8 cellular contexts compared by ENCODE assay signal in genomic region chr1:230977781-230978490, GRCh38. TPM values are rescaled to one million over a fixed set of nuclear protein-coding genes. Genes with fewer than 3 reads are reported as not detected.
A peak's percentile ranks its signal among the peaks of the same experiment; 100 is the strongest.
DNase-seq lines count a peak whose midpoint lies in the region; ATAC-seq, FAIRE-seq and TF ChIP-seq lines count a peak whose summit lies in the region.

No MANE protein-coding gene starts in this region.

- no peaks in the 10 kb centered on the region for H3K36me3 ChIP-seq in GM23338 (ENCODE audit: insufficient read depth)
- H3K36me3 ChIP-seq in body of pancreas (replicated peaks in 1 of 2; ENCODE audit: insufficient read depth in 1 of 2, low read depth in 2 of 2) = peaks cover 0 to 2% of the 10 kb centered on the region in 2 donors
- no peaks in the 10 kb centered on the region for H3K36me3 ChIP-seq in kidney (ENCODE audit: control insufficient read depth in 1 of 2, insufficient read depth in 2 of 2, low read length in 2 of 2)

- peak overlapping the region; percentile 88 for H3K4me2 ChIP-seq in GM23338

- H3F3A ChIP-seq in GM23338 (replicated peaks; ENCODE audit: low read depth) = no peaks in the 10 kb centered on the region

- no peak overlapping the region for H3K27ac Mint-ChIP-seq in GM23338

- no peaks in the 10 kb centered on the region for H3K9me2 ChIP-seq in GM23338 (ENCODE audit: insufficient read depth)

- peak overlapping the region; percentile 23 to 63 for H3K9ac ChIP-seq in kidney (ENCODE audit: low read length in 2 of 2)

- H3K4me1 ChIP-seq in GM23338 (ENCODE audit: insufficient read depth) (peaks cover 10% of the 10 kb centered on the region; the same call in 1 of the 2 replicates), body of pancreas (peaks cover 29% of the 10 kb centered on the region), kidney (ENCODE audit: control insufficient read depth in 1 of 2, insufficient read depth in 1 of 2, low read depth in 1 of 2, low read length in 2 of 2) (peaks cover 5 to 11% of the 10 kb centered on the region in 2 donors)

- 0 out of 2 replicates have a peak overlapping the region, but pooled peaks have one; percentile 32 for H2AFZ ChIP-seq in GM23338

- peak overlapping the region; percentile 84 for H3K4me3 Mint-ChIP-seq in GM23338

- 0 to 1% methylated on average over 7 to 51 of the region's 51 CpGs for WGBS in body of pancreas, 2 donors

- peak; percentile 49 for DNase-seq in ELF-1 (ENCODE audit: low read depth, low spot score)
- peak; percentile 47 for DNase-seq in GM23338 (ENCODE audit: low spot score)
- DNase-seq in LHCN-M2 (ENCODE audit: low read depth) = peak; percentile 16
- peak in 4 of 5 donors; percentile 16 to 31 (median 22) for DNase-seq in T-helper 1 cell
- DNase-seq in body of pancreas = peak; percentile 39 to 55 (median 50)
- DNase-seq in kidney = peak; percentile 79
- DNase-seq in stimulated activated CD4-positive, alpha-beta T cell treated with anti-CD3 and anti-CD28 coated beads, Interleukin-15, amount 100 ng/mL, for 24 hours = peak; percentile 54
- DNase-seq in GOT3 (lab: John Stamatoyannopoulos, UW) = no peak

- H3K27ac ChIP-seq in GM23338 (ENCODE audit: low read depth) (no peak overlapping the region), body of pancreas (peak overlapping the region; percentile 35 to 81 (median 64)), kidney (ENCODE audit: low read depth in 2 of 2, low read length in 2 of 2) (peak overlapping the region in 1 of 2 donors; percentile 15)

- no peaks in the 10 kb centered on the region for H3K9me3 Mint-ChIP-seq in GM23338

- H3K27me3 Mint-ChIP-seq in GM23338 (ENCODE audit: insufficient read depth, low read depth, poor library complexity) = peaks cover 6% of the 10 kb centered on the region

- H3K4me3 ChIP-seq in GM23338 = peak overlapping the region; percentile 88
- peak overlapping the region; percentile 52 to 90 for H3K4me3 ChIP-seq in body of pancreas
- H3K4me3 ChIP-seq in kidney (ENCODE audit: low read length in 2 of 2) = peak overlapping the region; percentile 67 to 98

- intact Hi-C loops in body of pancreas (cut with DNase I) = no loop called here
- intact Hi-C loops in kidney (cut with DNase I) = no loop called here

- ATAC-seq in GM23338 (peak; percentile 8), body of pancreas (peak; percentile 10)

- peaks cover 12% of the 10 kb centered on the region for H3K79me2 ChIP-seq in GM23338 (replicated peaks; ENCODE audit: insufficient read depth)

- TF ChIP-seq CTCF in GM23338 (conservative IDR thresholded peaks at IDR 0.05; ENCODE audit: low read depth in 2 of 2) (no peak), body of pancreas (IDR thresholded peaks at IDR 0.05) (peak in 1 of 7 experiments; percentile 2), kidney (IDR thresholded peaks at IDR 0.05; ENCODE audit: borderline replicate concordance, extremely low read depth, insufficient read depth) (no peak)

- peaks cover 52% of the 10 kb centered on the region for H4K20me1 ChIP-seq in GM23338 (replicated peaks; ENCODE audit: insufficient read depth)

- H3K9me3 ChIP-seq in body of pancreas = no peaks in the 10 kb centered on the region
- H3K9me3 ChIP-seq in kidney (ENCODE audit: control insufficient read depth in 1 of 2, low read length in 2 of 2) = no peaks in the 10 kb centered on the region

- no peaks in the 10 kb centered on the region; the same call in 2 of the 3 replicates for H3K36me3 Mint-ChIP-seq in GM23338 (ENCODE audit: low read depth)

- no peak for TF ChIP-seq POLR2A in body of pancreas (IDR thresholded peaks at IDR 0.05)

- H3K27me3 ChIP-seq in GM23338 (ENCODE audit: insufficient read depth) (peaks cover 55% of the 10 kb centered on the region), body of pancreas (no peaks in the 10 kb centered on the region)

- H3K4me1 Mint-ChIP-seq in GM23338 = peaks cover 13% of the 10 kb centered on the region

- no peak for FAIRE-seq in kidney (lab: Jason Lieb, UNC)

TF ChIP-seq in GM23338, 12 proteins besides CTCF, POLR2A, EP300 and RAD21:
- TF ChIP-seq, protein P1, sequence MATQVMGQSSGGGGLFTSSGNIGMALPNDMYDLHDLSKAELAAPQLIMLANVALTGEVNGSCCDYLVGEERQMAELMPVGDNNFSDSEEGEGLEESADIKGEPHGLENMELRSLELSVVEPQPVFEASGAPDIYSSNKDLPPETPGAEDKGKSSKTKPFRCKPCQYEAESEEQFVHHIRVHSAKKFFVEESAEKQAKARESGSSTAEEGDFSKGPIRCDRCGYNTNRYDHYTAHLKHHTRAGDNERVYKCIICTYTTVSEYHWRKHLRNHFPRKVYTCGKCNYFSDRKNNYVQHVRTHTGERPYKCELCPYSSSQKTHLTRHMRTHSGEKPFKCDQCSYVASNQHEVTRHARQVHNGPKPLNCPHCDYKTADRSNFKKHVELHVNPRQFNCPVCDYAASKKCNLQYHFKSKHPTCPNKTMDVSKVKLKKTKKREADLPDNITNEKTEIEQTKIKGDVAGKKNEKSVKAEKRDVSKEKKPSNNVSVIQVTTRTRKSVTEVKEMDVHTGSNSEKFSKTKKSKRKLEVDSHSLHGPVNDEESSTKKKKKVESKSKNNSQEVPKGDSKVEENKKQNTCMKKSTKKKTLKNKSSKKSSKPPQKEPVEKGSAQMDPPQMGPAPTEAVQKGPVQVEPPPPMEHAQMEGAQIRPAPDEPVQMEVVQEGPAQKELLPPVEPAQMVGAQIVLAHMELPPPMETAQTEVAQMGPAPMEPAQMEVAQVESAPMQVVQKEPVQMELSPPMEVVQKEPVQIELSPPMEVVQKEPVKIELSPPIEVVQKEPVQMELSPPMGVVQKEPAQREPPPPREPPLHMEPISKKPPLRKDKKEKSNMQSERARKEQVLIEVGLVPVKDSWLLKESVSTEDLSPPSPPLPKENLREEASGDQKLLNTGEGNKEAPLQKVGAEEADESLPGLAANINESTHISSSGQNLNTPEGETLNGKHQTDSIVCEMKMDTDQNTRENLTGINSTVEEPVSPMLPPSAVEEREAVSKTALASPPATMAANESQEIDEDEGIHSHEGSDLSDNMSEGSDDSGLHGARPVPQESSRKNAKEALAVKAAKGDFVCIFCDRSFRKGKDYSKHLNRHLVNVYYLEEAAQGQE (IDR thresholded peaks at IDR 0.05; ENCODE audit: unreplicated experiment) = no peak
- TF ChIP-seq ZNF114 (CRISPR knock-in tag; IDR thresholded peaks at IDR 0.05) = no peak
- TF ChIP-seq, protein P2, sequence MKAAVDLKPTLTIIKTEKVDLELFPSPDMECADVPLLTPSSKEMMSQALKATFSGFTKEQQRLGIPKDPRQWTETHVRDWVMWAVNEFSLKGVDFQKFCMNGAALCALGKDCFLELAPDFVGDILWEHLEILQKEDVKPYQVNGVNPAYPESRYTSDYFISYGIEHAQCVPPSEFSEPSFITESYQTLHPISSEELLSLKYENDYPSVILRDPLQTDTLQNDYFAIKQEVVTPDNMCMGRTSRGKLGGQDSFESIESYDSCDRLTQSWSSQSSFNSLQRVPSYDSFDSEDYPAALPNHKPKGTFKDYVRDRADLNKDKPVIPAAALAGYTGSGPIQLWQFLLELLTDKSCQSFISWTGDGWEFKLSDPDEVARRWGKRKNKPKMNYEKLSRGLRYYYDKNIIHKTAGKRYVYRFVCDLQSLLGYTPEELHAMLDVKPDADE (IDR thresholded peaks at IDR 0.05) = no peak
- TF ChIP-seq STAT1 (IDR thresholded peaks at IDR 0.05; ENCODE audit: unreplicated experiment) = no peak
- no peak for TF ChIP-seq EZH2phosphoT487 (IDR thresholded peaks at IDR 0.05; ENCODE audit: unreplicated experiment)
- TF ChIP-seq ZNF331 (CRISPR knock-in tag; IDR thresholded peaks at IDR 0.05; ENCODE audit: low read depth) = no peak
- no peak for TF ChIP-seq NANOG (IDR thresholded peaks at IDR 0.05; ENCODE audit: borderline replicate concordance)

RNA-seq across cellular contexts. Expression of gene TTC13, which starts 0.7 kb away (rescaled TPM):
- total RNA-seq in GM23338 (2014; rRNA removed; shearing (Covaris generic)) = 9.4 and 13.5 TPM in 2 replicates
- polyA plus RNA-seq in GM23338 (2016; fragmentation: Nextera tagmentation; extraction: Ambion mirVana) (3.8 and 4.9 TPM in 2 replicates), kidney (ENCODE audit: insufficient read depth, low read depth, low replicate concordance) (4.2 TPM)
- total RNA-seq in LHCN-M2 (2014; rRNA removed) (8.4 and 10.2 TPM in 2 replicates), body of pancreas (10 to 100 TPM; 18.2 to 24.4 TPM), kidney (15.6 TPM)
- 4.0 TPM for polyA plus RNA-seq in LHCN-M2 (2012)

RNA-seq across cellular contexts. Expression of gene ARV1, which starts 1.0 kb away (rescaled TPM):
- 10.4 and 18.8 TPM in 2 replicates for total RNA-seq in GM23338 (2014; rRNA removed; shearing (Covaris generic))
- 20.0 and 22.7 TPM in 2 replicates for polyA plus RNA-seq in GM23338 (2016; fragmentation: Nextera tagmentation; extraction: Ambion mirVana)
- 20.1 and 21.6 TPM in 2 replicates for total RNA-seq in LHCN-M2 (2014; rRNA removed)
- 9.9 TPM for polyA plus RNA-seq in LHCN-M2 (2012)
- total RNA-seq in body of pancreas = 10 to 100 TPM; 11.5 to 23.6 TPM
- 21.1 TPM for total RNA-seq in kidney
- 38.5 TPM for polyA plus RNA-seq in kidney (ENCODE audit: insufficient read depth, low read depth, low replicate concordance)
